8 cellular contexts compared by ENCODE assay signal in the genomic region with DNA sequence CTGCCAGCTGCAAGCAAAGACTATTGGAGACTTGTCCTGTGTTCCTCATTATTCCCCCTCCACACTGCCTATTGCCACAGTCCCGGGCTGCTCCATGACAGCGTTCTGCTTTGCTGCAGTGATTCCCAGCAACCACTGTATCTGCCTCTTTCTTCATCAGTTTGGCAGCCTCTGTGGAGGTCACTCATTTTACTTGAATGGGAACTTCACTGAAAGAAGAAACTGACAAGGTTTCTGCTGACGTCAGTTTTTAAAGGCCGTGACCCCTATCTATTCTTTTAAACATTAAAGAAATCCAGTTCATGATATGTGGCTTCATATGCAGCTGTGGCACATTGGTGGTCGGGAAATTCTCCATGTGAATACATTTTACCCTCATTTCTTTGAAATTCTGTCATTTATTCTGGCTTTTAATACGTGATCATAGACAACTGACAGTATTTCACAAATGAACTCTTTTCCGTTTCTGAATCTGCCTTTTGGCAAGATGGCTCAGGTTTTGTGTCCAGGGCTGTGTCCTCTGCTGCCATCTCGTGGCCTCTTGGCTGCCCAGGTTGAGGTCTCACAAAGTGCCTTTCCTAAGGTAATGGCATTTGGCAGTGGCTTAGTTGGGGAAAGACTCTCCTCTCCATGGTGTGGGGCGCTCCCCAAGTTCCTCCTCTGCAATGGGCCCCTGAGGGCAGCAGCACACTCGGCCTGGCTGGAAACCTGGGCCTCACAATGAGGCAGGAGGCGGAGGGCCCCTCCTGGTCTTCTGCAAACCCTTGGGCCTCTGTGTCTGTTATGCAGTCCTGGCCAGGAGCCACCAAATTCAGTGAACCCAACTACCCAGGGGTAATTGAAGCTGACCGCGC. TPM values are rescaled to one million over a fixed set of nuclear protein-coding genes. Genes with fewer than 3 reads are reported as not detected.
DNase-seq lines count a peak whose midpoint lies in the region; ATAC-seq and TF ChIP-seq lines count a peak whose summit lies in the region.

No MANE protein-coding gene starts in this region.

- H3K27ac Mint-ChIP-seq in activated naive CD8-positive, alpha-beta T cell treated with anti-CD3 and anti-CD28 coated beads for 36 hours: no peak overlapping the region

- H3K4me3 ChIP-seq in upper lobe of left lung: peak overlapping the region in 1 of 4 donors; percentile 11

- TF ChIP-seq POLR2A in upper lobe of left lung (IDR thresholded peaks at IDR 0.05): no peak

- no peaks in the 10 kb centered on the region for H3K9me3 ChIP-seq in upper lobe of left lung

- no peaks in the 10 kb centered on the region for H3K9me3 Mint-ChIP-seq in activated naive CD8-positive, alpha-beta T cell treated with anti-CD3 and anti-CD28 coated beads for 36 hours

- no peaks in the 10 kb centered on the region for H3K27me3 Mint-ChIP-seq in activated naive CD8-positive, alpha-beta T cell treated with anti-CD3 and anti-CD28 coated beads for 36 hours

- 13 to 17% methylated on average over 9 to 10 of the region's 13 CpGs for WGBS in upper lobe of left lung, 2 donors

- peaks cover 33 to 45% (median 39%) of the 10 kb centered on the region in 4 donors for H3K4me1 ChIP-seq in upper lobe of left lung

- no peak for TF ChIP-seq EP300 in upper lobe of left lung (IDR thresholded peaks at IDR 0.05)

- H3K27ac ChIP-seq in upper lobe of left lung: peak overlapping the region; percentile 33 to 98 (median 96)

- TF ChIP-seq CTCF in upper lobe of left lung (IDR thresholded peaks at IDR 0.05): peak; percentile 56 to 82 (median 76)

- H3K27me3 ChIP-seq in upper lobe of left lung: no peaks in the 10 kb centered on the region

- H3K4me1 Mint-ChIP-seq in activated naive CD8-positive, alpha-beta T cell treated with anti-CD3 and anti-CD28 coated beads for 36 hours: peaks cover 23% of the 10 kb centered on the region

- DNase-seq in EH (ENCODE audit: low read depth): peak; percentile 74
- peak; percentile 64 for DNase-seq in MV-4-11 (lab: John Stamatoyannopoulos, UW)
- DNase-seq in activated naive CD8-positive, alpha-beta T cell treated with anti-CD3 and anti-CD28 coated beads for 36 hours: peak; percentile 76
- DNase-seq in Right ventricle myocardium inferior (ENCODE audit: missing footprints): peak; percentile 89
- peak; percentile 87 for DNase-seq in pons (ENCODE audit: low spot score)
- DNase-seq in upper lobe of left lung: peak in 1 of 2 donors; percentile 87
- no peak for DNase-seq in NCI-H1048 (lab: John Stamatoyannopoulos, UW)

- no peak overlapping the region for H3K4me3 Mint-ChIP-seq in activated naive CD8-positive, alpha-beta T cell treated with anti-CD3 and anti-CD28 coated beads for 36 hours

- no peaks in the 10 kb centered on the region for H3K36me3 ChIP-seq in upper lobe of left lung

- no peaks in the 10 kb centered on the region for H3K36me3 Mint-ChIP-seq in activated naive CD8-positive, alpha-beta T cell treated with anti-CD3 and anti-CD28 coated beads for 36 hours

- intact Hi-C loops in Right ventricle myocardium inferior (cut with DNase I): loop anchor here (1.0 to 2.0 kb wide), 3 partner anchors 38 to 250 kb away; no protein-coding TSS in a partner anchor

- ATAC-seq in SK-N-SH treated with all-trans-retinoic acid at 6 μM for 48 hours (peak; percentile 46), Right ventricle myocardium inferior (peak; percentile 25), upper lobe of left lung (ENCODE audit: low FRiP score in 2 of 2) (peak; percentile 37 to 56)

TF ChIP-seq in SK-N-SH treated with all-trans-retinoic acid at 6 μM for 48 hours, 23 proteins besides CTCF, POLR2A, EP300 and RAD21:
- no peak for TF ChIP-seq ZFP30 (CRISPR knock-in tag; IDR thresholded peaks at IDR 0.05)
- TF ChIP-seq ZFP3 (CRISPR knock-in tag; IDR thresholded peaks at IDR 0.05): peak; percentile 34; the same call in 1 of the 2 replicates
- no peak for TF ChIP-seq ARNTL (CRISPR knock-in tag; IDR thresholded peaks at IDR 0.05; ENCODE audit: borderline replicate concordance, low read depth)
- TF ChIP-seq, protein P1, sequence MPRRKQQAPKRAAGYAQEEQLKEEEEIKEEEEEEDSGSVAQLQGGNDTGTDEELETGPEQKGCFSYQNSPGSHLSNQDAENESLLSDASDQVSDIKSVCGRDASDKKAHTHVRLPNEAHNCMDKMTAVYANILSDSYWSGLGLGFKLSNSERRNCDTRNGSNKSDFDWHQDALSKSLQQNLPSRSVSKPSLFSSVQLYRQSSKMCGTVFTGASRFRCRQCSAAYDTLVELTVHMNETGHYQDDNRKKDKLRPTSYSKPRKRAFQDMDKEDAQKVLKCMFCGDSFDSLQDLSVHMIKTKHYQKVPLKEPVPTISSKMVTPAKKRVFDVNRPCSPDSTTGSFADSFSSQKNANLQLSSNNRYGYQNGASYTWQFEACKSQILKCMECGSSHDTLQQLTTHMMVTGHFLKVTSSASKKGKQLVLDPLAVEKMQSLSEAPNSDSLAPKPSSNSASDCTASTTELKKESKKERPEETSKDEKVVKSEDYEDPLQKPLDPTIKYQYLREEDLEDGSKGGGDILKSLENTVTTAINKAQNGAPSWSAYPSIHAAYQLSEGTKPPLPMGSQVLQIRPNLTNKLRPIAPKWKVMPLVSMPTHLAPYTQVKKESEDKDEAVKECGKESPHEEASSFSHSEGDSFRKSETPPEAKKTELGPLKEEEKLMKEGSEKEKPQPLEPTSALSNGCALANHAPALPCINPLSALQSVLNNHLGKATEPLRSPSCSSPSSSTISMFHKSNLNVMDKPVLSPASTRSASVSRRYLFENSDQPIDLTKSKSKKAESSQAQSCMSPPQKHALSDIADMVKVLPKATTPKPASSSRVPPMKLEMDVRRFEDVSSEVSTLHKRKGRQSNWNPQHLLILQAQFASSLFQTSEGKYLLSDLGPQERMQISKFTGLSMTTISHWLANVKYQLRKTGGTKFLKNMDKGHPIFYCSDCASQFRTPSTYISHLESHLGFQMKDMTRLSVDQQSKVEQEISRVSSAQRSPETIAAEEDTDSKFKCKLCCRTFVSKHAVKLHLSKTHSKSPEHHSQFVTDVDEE (CRISPR knock-in tag; IDR thresholded peaks at IDR 0.05): no peak
- no peak for TF ChIP-seq ZNF70 (CRISPR knock-in tag; IDR thresholded peaks at IDR 0.05)

RNA-seq across cellular contexts. Expression of a gene that starts 5.9 kb away (rescaled TPM):
- total RNA-seq in activated naive CD8-positive, alpha-beta T cell treated with anti-CD3 and anti-CD28 coated beads for 36 hours: not detected
- total RNA-seq in Right ventricle myocardium inferior (0.41 TPM), upper lobe of left lung (1 to 10 TPM in 2 of 6 donors, under 1 TPM in 1, not detected in 3; 0.94 to 3.4 (median 1.4) TPM)

RNA-seq across cellular contexts. Expression of a gene that starts 8.3 kb away (rescaled TPM):
- 1 to 10 TPM; 6.9 to 8.6 TPM for total RNA-seq in activated naive CD8-positive, alpha-beta T cell treated with anti-CD3 and anti-CD28 coated beads for 36 hours
- total RNA-seq in Right ventricle myocardium inferior: 49.4 TPM
- 10 to 100 TPM; 46.1 to 97.5 (median 56.3) TPM for total RNA-seq in upper lobe of left lung

RNA-seq across cellular contexts. Expression of a gene that starts 36.6 kb away (rescaled TPM):
- under 1 TPM in 1 of 2 experiments, not detected in 1; 0.21 TPM for total RNA-seq in activated naive CD8-positive, alpha-beta T cell treated with anti-CD3 and anti-CD28 coated beads for 36 hours
- total RNA-seq in Right ventricle myocardium inferior: 25.5 TPM
- 10 to 100 TPM; 24.8 to 74.4 (median 36.0) TPM for total RNA-seq in upper lobe of left lung

RNA-seq across cellular contexts. Expression of a gene that starts 49.1 kb away (rescaled TPM):
- total RNA-seq in activated naive CD8-positive, alpha-beta T cell treated with anti-CD3 and anti-CD28 coated beads for 36 hours: not detected
- not detected for total RNA-seq in Right ventricle myocardium inferior
- total RNA-seq in upper lobe of left lung: not detected

RNA-seq across cellular contexts. Expression of a gene that starts 49.1 kb away (rescaled TPM):
- total RNA-seq in activated naive CD8-positive, alpha-beta T cell treated with anti-CD3 and anti-CD28 coated beads for 36 hours: not detected
- total RNA-seq in Right ventricle myocardium inferior: not detected
- not detected for total RNA-seq in upper lobe of left lung

Comparison
In these comparisons a context has a peak if more than half of its experiments do, and no peak if none do; other contexts are left out.
1. RNA of a gene that starts 36.6 kb away (total RNA-seq): 24.8 to 74.4 TPM in upper lobe of left lung and 25.5 TPM in Right ventricle myocardium inferior (single experiment); 0.21 TPM in activated naive CD8-positive, alpha-beta T cell treated with anti-CD3 and anti-CD28 coated beads for 36 hours; every median in the first group is over 10 times any median in the second.
2. Peak in every context shown above with its lines, with median percentiles within 50 percentile points of each other: ATAC-seq.